Comparison of ENCODE assay signal across 21 cellular contexts in the genomic region with DNA sequence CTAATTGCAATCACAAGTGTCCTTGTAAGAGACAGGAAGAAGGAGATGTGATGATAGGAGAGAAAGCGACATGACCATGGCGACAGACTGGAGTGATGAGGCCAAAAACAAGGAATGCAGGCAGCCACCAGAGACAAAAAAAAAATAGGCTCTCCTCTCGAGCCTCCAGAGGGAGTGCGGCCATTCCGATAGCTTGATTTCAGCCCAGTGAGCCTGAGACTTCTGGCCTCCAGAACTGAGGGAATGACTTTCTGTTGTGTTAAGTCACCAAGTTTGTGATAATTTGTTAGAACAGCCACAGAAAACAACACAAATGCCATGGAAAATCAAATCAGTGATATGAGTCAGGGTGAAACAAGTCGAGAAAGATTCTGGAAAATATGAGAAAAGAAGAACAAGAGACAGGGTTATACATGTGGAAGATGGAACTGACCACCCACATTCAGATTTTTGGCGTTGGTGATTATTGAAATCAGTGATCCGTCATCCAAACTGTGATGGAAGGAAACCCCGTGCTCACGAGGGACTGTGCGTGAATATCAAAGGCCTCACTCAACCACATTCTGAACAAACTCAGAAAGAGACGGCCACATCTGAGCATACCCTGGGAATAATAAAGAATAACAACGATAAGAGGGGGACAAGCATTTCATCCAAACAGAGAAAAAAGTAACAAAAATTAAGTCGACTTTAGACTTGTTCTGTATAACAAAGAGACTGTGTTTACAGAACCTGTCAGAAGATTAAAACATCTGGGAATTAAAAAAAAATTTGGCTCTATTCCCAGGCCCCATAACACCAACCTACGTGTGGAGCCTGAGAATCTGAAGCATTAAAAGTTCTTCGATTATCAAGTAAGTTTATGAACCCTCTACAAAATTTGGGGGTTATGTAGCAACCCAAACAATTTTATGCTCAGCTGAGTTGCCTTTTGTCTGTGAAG.
DNase-seq lines count a peak whose midpoint lies in the region; TF ChIP-seq lines count a peak whose summit lies in the region.
"Had no signal": no experiment of that assay in that cellular context is flagged by ENCODE, and none has a peak within 500 bp of the region (broad histone marks: within the 10 kb centered on the region; RNA-seq: fewer than 3 reads in every experiment).

No MANE protein-coding gene starts in this region.

- H3K79me2 ChIP-seq in fibroblast of lung (ENCODE audit: control insufficient read depth, insufficient read depth, low read length) = no peaks in the 10 kb centered on the region

- H3K27ac ChIP-seq in fibroblast of lung (ENCODE audit: insufficient read depth, low read length) (no peak overlapping the region), rectal smooth muscle tissue (ENCODE audit: low read depth, low read length) (peak overlapping the region; percentile 76)
- H3K27ac ChIP-seq: cardiac muscle cell had no signal

- no peak overlapping the region for H2AFZ ChIP-seq in fibroblast of lung (ENCODE audit: low read length)

- H3K4me1 ChIP-seq in HAP-1 = peaks cover 20% of the 10 kb centered on the region
- H3K4me1 ChIP-seq in fibroblast of lung (ENCODE audit: control insufficient read depth, extremely low read depth, insufficient read depth, low read length) = peaks cover 4% of the 10 kb centered on the region
- peaks cover 29% of the 10 kb centered on the region for H3K4me1 ChIP-seq in rectal smooth muscle tissue (ENCODE audit: control insufficient read depth, insufficient read depth, low read length)

- no peaks in the 10 kb centered on the region for H4K20me1 ChIP-seq in fibroblast of lung (ENCODE audit: control insufficient read depth, extremely low read depth, insufficient read depth, low read length)

- H3K4me2 ChIP-seq in fibroblast of lung (ENCODE audit: extremely low read depth, insufficient read depth, low read length) = no peak overlapping the region

- no peak overlapping the region for H3K9ac ChIP-seq in fibroblast of lung (ENCODE audit: insufficient read depth, low read length)
- H3K9ac ChIP-seq in rectal smooth muscle tissue (ENCODE audit: low read length) = no peak overlapping the region

- DNase-seq in AG10803 (ENCODE audit: low read depth) = peak; percentile 22
- DNase-seq in HAP-1 (ENCODE audit: low spot score in 2 of 2) = peak; percentile 19 to 72
- DNase-seq in fibroblast of lung (ENCODE audit: low read depth in 2 of 2) = peak; percentile 42 to 71
- DNase-seq in GDM1 (lab: John Stamatoyannopoulos, UW) = no peak
- no peak for DNase-seq in cerebellar nuclear complex (lab: John Stamatoyannopoulos, UW)
- DNase-seq in SW480 (ENCODE audit: low spot score) = no peak
- no peak for DNase-seq in NCI-H2107 treated with DMSO at 0.1 percent for 48 hours (lab: John Stamatoyannopoulos, UW; ENCODE audit: unreplicated experiment)
- DNase-seq: activated CD4-positive, alpha-beta T cell treated with anti-CD3 and anti-CD28 coated beads for 4 hours; activated naive CD8-positive, alpha-beta T cell treated with anti-CD3 and anti-CD28 coated beads, Interleukin-2, amount 50 U/mL, for 24 hours; heart right ventricle; immature natural killer cell; KG1; naive B cell; NCI-H2029; NCI-H510A treated with DMSO at 0.1 percent for 48 hours; small intestine; stimulated activated CD4-positive, alpha-beta T cell treated with anti-CD3 and anti-CD28 coated beads, Interleukin-4, amount 100 ng/mL, for 1 hour; substantia nigra had no signal

- H3K36me3 ChIP-seq in HAP-1 (replicated peaks) = no peaks in the 10 kb centered on the region
- H3K36me3 ChIP-seq in fibroblast of lung (ENCODE audit: control insufficient read depth, insufficient read depth, low read length) = no peaks in the 10 kb centered on the region
- H3K36me3 ChIP-seq in rectal smooth muscle tissue (ENCODE audit: control insufficient read depth, insufficient read depth, low read length) = no peaks in the 10 kb centered on the region
- H3K36me3 ChIP-seq: cardiac muscle cell, heart right ventricle had no signal

- in situ Hi-C loops in HAP-1 (cut with MboI; ENCODE audit: low sequenced_read_pairs) = no loop called here

- TF ChIP-seq CTCF in AG10803 (conservative IDR thresholded peaks at IDR 0.05; ENCODE audit: low read length) = no peak
- no peak for TF ChIP-seq CTCF in fibroblast of lung (conservative IDR thresholded peaks at IDR 0.05 in 1 of 2, IDR thresholded peaks at IDR 0.05 in 1 of 2; ENCODE audit: low read depth in 1 of 2, low read length in 2 of 2)

- H3K4me3 ChIP-seq in AG10803 (ENCODE audit: low read length) (no peak overlapping the region), HAP-1 (no peak overlapping the region), fibroblast of lung (replicated peaks in 1 of 4; ENCODE audit: control extremely low read depth in 1 of 4, insufficient read depth in 1 of 4, low read depth in 3 of 4, low read length in 4 of 4) (no peak overlapping the region), rectal smooth muscle tissue (ENCODE audit: low read length) (no peak overlapping the region)
- H3K4me3 ChIP-seq: cardiac muscle cell, heart right ventricle, lung had no signal

- no peaks in the 10 kb centered on the region for H3K27me3 ChIP-seq in HAP-1 (ENCODE audit: low read depth)
- H3K27me3 ChIP-seq in fibroblast of lung (ENCODE audit: control insufficient read depth, insufficient read depth, low read length) = no peaks in the 10 kb centered on the region
- H3K27me3 ChIP-seq in rectal smooth muscle tissue (ENCODE audit: control insufficient read depth, insufficient read depth, low read length) = no peaks in the 10 kb centered on the region
- H3K27me3 ChIP-seq: cardiac muscle cell, heart right ventricle had no signal

- H3K9me3 ChIP-seq in HAP-1 (no peaks in the 10 kb centered on the region), fibroblast of lung (ENCODE audit: control insufficient read depth, insufficient read depth, low read depth, low read length) (no peaks in the 10 kb centered on the region)
- H3K9me3 ChIP-seq: heart right ventricle had no signal

Comparison
In these comparisons a context has a peak if more than half of its experiments do, and no peak if none do; other contexts are left out.
1. DNase-seq: peak in AG10803 (single experiment), HAP-1 (2 of 2) and fibroblast of lung (2 of 2); none in GDM1 (single experiment), cerebellar nuclear complex (0 of 2), SW480 (single experiment) and NCI-H2107 treated with DMSO at 0.1 percent for 48 hours (single experiment).